Comparison of ENCODE assay signal across 8 cellular contexts in the genomic region with DNA sequence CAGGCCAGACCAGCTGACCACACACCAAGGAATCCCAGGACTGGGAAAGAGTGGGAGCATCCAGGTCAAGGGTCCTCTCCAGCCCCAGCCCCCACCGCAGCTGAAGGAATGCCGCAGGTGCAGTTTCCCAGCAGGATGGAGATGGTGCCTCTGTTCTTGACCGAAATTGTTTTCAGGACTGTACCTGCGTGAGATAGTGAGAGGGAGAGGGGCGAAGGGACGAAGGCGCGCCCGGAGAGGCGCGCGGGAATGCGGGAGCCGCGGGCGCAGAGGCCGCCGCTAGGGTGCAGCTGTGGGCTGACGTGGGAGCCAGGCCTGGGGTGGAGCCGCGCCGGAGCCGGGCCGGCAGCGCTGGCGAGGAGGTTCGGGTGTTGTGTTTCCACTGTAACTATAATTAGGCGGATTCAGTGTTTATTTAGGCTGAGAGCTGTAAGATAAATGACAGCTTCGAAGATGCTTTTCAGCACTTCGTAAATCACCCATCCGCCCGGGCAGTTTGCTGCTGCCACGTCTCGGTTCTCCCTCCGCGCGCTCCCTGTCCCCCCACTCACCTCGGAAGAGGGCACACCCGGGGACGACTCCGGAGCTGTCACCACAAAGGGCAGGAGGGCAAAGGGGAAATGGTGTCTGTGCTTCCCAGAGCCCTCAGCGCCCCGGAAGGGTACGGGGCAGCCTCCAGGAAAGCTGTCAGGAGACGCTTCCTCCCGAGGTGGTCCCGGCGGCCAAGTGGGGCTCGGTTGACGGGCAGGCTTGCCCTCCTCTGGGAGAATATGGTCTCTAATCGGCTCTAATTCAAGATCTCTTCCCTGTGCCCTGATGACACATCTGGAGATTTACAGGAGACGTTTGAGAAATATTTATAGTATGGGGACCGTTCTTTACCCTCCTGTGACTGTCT. TPM values are rescaled to one million over a fixed set of nuclear protein-coding genes. Genes with fewer than 3 reads are reported as not detected.
DNase-seq lines count a peak whose midpoint lies in the region; ATAC-seq and TF ChIP-seq lines count a peak whose summit lies in the region.

No MANE protein-coding gene starts in this region.

- H3K4me3 ChIP-seq in iPS-11a (ENCODE audit: low read depth, low read length) (peak overlapping the region; percentile 25), skin epidermis (peak overlapping the region in 5 of 7 experiments; percentile 14 to 33 (median 20))

- ATAC-seq in GM19035 (IDR thresholded peaks at IDR 0.05; ENCODE audit: unreplicated experiment) (no peak), GM19397 (IDR thresholded peaks at IDR 0.05; ENCODE audit: unreplicated experiment) (no peak)

- in situ Hi-C loops in GM13976 (cut with MboI; ENCODE audit: low sequenced_read_pairs, unreplicated experiment): no loop called here

- H3K27ac ChIP-seq in skin epidermis: peak overlapping the region in 6 of 21 experiments; percentile 6 to 56 (median 44)

- peak; percentile 87 for DNase-seq in GM13976 (ENCODE audit: low spot score)
- DNase-seq in LHCN-M2 (ENCODE audit: low read depth): peak; percentile 77
- DNase-seq in T-helper 2 cell: peak; percentile 29 to 70 (median 48)
- peak; percentile 72 for DNase-seq in amniotic epithelial cell (ENCODE audit: low read depth)

- peak; percentile 94 for TF ChIP-seq CTCF in GM13976 (IDR thresholded peaks at IDR 0.05; ENCODE audit: borderline replicate concordance, control extremely low read depth, extremely low read depth, insufficient read depth, missing control alignments)

RNA-seq across cellular contexts. Expression of a gene that starts 38.2 kb away (rescaled TPM):
- total RNA-seq in LHCN-M2 (2014; rRNA removed): not detected in 2 replicates
- not detected for polyA plus RNA-seq in LHCN-M2 (2012)

RNA-seq across cellular contexts. Expression of a gene that starts 52.3 kb away (rescaled TPM):
- total RNA-seq in LHCN-M2 (2014; rRNA removed): 59.3 and 65.3 TPM in 2 replicates
- 30.4 TPM for polyA plus RNA-seq in LHCN-M2 (2012)
